In the genomic region with DNA sequence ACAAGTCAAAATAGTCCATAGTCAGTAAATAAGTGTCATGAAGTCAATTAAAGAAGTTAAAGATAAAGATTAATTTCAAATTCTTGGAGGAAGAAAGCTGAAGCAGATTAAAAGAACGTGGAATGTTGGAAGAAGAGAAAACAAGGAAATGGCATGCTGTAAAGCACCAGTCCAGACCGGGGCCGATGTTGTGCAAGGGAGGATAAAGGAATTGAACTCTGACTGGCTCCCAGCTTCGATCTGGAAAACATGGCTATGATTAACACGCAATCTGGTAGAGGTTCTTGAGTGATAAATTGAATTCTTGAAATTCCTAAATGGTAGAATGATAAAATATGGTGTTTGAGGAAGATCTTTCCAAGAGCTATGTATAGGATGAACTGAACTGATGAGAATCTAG, we compare ENCODE assay signal across 20 cellular contexts.
DNase-seq lines count a peak whose midpoint lies in the region; ATAC-seq and TF ChIP-seq lines count a peak whose summit lies in the region.
"Had no signal": no experiment of that assay in that cellular context is flagged by ENCODE, and none has a peak within 500 bp of the region (broad histone marks: within the 10 kb centered on the region; RNA-seq: fewer than 3 reads in every experiment).

No MANE protein-coding gene starts in this region.

- H3K27me3 ChIP-seq in WERI-Rb-1 (ENCODE audit: insufficient read depth, low read depth, severe bottlenecking) (no peaks in the 10 kb centered on the region), prostate gland (replicated peaks; ENCODE audit: insufficient read depth) (no peaks in the 10 kb centered on the region), esophagus squamous epithelium (no peaks in the 10 kb centered on the region)
- H3K27me3 ChIP-seq: BLaER1 treated with 17β-estradiol and CSF1 and Interleukin-3, amounts not matched to agents 10 nM and 100 nM; sigmoid colon; suprapubic skin had no signal

- intact Hi-C loops in prostate gland (cut with DNase I) (no loop called here), esophagus squamous epithelium (cut with DNase I) (no loop called here)

- DNase-seq in EH (ENCODE audit: low read depth) (peak; percentile 58), WERI-Rb-1 (no peak), foreskin fibroblast (peak; percentile 30 to 47), prostate gland (ENCODE audit: low spot score) (peak; percentile 26), esophagus squamous epithelium (lab: John Stamatoyannopoulos, UW) (no peak), NCI-H446 treated with DMSO at 0.1 percent for 48 hours (lab: John Stamatoyannopoulos, UW) (no peak)
- DNase-seq: activated CD4-positive, alpha-beta memory T cell treated with anti-CD3 and anti-CD28 coated beads for 36 hours; activated naive CD8-positive, alpha-beta T cell treated with anti-CD3 and anti-CD28 coated beads for 36 hours; activated T-cell treated with anti-CD3 and anti-CD28 coated beads, Interleukin-2, amount 50 U/mL, for 24 hours; DMS53; glutamatergic neuron; NCI-H2029; NCI-H526 treated with DMSO at 0.1 percent for 48 hours; PC-3; sigmoid colon; stimulated activated CD4-positive, alpha-beta T cell treated with anti-CD3 and anti-CD28 coated beads, Interleukin-4, amount 100 ng/mL, for 1 hour had no signal

- peaks cover 20% of the 10 kb centered on the region for H3K36me3 ChIP-seq in WERI-Rb-1
- no peaks in the 10 kb centered on the region for H3K36me3 ChIP-seq in prostate gland
- H3K36me3 ChIP-seq in esophagus squamous epithelium: no peaks in the 10 kb centered on the region
- H3K36me3 ChIP-seq: BLaER1 treated with 17β-estradiol and CSF1 and Interleukin-3, amounts not matched to agents 10 nM and 100 nM; sigmoid colon; suprapubic skin had no signal

- H3K9me3 ChIP-seq in WERI-Rb-1 (ENCODE audit: severe bottlenecking) (no peaks in the 10 kb centered on the region), prostate gland (no peaks in the 10 kb centered on the region), esophagus squamous epithelium (no peaks in the 10 kb centered on the region)
- H3K9me3 ChIP-seq: BLaER1 treated with 17β-estradiol and CSF1 and Interleukin-3, amounts not matched to agents 10 nM and 100 nM; sigmoid colon; suprapubic skin had no signal

- H3K27ac ChIP-seq in WERI-Rb-1 (peak overlapping the region; percentile 35; the same call in 1 of the 2 replicates), prostate gland (no peak overlapping the region), esophagus squamous epithelium (no peak overlapping the region)
- H3K27ac ChIP-seq: BLaER1 treated with 17β-estradiol and CSF1 and Interleukin-3, amounts not matched to agents 10 nM and 100 nM; SK-N-MC; suprapubic skin had no signal

- TF ChIP-seq POLR2A in prostate gland (IDR thresholded peaks at IDR 0.05): no peak
- no peak for TF ChIP-seq POLR2A in esophagus squamous epithelium (IDR thresholded peaks at IDR 0.05)

- TF ChIP-seq CTCF in WERI-Rb-1 (IDR thresholded peaks at IDR 0.05; ENCODE audit: low read depth, low read length) (no peak), foreskin fibroblast (IDR thresholded peaks at IDR 0.05; ENCODE audit: low read depth, low read length) (no peak), prostate gland (IDR thresholded peaks at IDR 0.05) (no peak), esophagus squamous epithelium (IDR thresholded peaks at IDR 0.05) (no peak)

- H3K4me3 ChIP-seq in WERI-Rb-1 (ENCODE audit: low read depth, low read length) (no peak overlapping the region), foreskin fibroblast (ENCODE audit: low read depth in 1 of 2, low read length in 2 of 2) (no peak overlapping the region), prostate gland (no peak overlapping the region), esophagus squamous epithelium (no peak overlapping the region)
- H3K4me3 ChIP-seq: BLaER1 treated with 17β-estradiol and CSF1 and Interleukin-3, amounts not matched to agents 10 nM and 100 nM; sigmoid colon; SK-N-MC; suprapubic skin had no signal

- ATAC-seq in HG03135 (IDR thresholded peaks at IDR 0.05; ENCODE audit: unreplicated experiment): no peak
- ATAC-seq: PC-3 had no signal

- H3K4me1 ChIP-seq in prostate gland (replicated peaks) (no peaks in the 10 kb centered on the region), esophagus squamous epithelium (peaks cover 3 to 49% (median 17%) of the 10 kb centered on the region in 3 donors)
- H3K4me1 ChIP-seq: BLaER1 treated with 17β-estradiol and CSF1 and Interleukin-3, amounts not matched to agents 10 nM and 100 nM had no signal

- 33% methylated on average over 5 of the region's 5 CpGs for WGBS in prostate gland
- WGBS in esophagus squamous epithelium, 2 donors: 24 to 34% methylated on average over 5 of the region's 5 CpGs

Comparison
In these comparisons a context has a peak if more than half of its experiments do, and no peak if none do; other contexts are left out.
1. DNase-seq: peak in EH (single experiment), foreskin fibroblast (2 of 2) and prostate gland (single experiment); none in WERI-Rb-1 (single experiment), esophagus squamous epithelium (single experiment) and NCI-H446 treated with DMSO at 0.1 percent for 48 hours (single experiment).